8 cellular contexts compared by ENCODE assay signal in genomic region chr1:10867138-10867721, GRCh38.
DNase-seq lines count a peak whose midpoint lies in the region; ATAC-seq and TF ChIP-seq lines count a peak whose summit lies in the region.

No MANE protein-coding gene starts in this region.

- peaks cover 72% of the 10 kb centered on the region for H3K27me3 Mint-ChIP-seq in T-helper 17 cell

- H3K27ac ChIP-seq in DND-41 (ENCODE audit: low read length), result no peak overlapping the region
- no peak overlapping the region for H3K27ac ChIP-seq in spleen

- peak overlapping the region in 1 of 2 experiments; percentile 50; a peak in 2 of 4 replicates for H3K4me3 ChIP-seq in DND-41 (ENCODE audit: low read depth in 1 of 2, low read length in 2 of 2)
- peak overlapping the region; percentile 39 for H3K4me3 ChIP-seq in iPS-15b (ENCODE audit: low read depth, low read length)
- H3K4me3 ChIP-seq in spleen, result peak overlapping the region in 7 of 8 donors; percentile 9 to 68 (median 37)

- no peaks in the 10 kb centered on the region for H3K9me3 ChIP-seq in DND-41 (ENCODE audit: insufficient read depth, low read length, severe bottlenecking)
- H3K9me3 ChIP-seq in T-helper 17 cell (ENCODE audit: control insufficient read depth, low read length, poor library complexity, severe bottlenecking), result no peaks in the 10 kb centered on the region
- no peaks in the 10 kb centered on the region for H3K9me3 ChIP-seq in iPS-15b (ENCODE audit: control insufficient read depth, insufficient read depth, low read length)
- no peaks in the 10 kb centered on the region for H3K9me3 ChIP-seq in spleen

- 1 to 4% (median 2%) methylated on average over 22 to 54 of the region's 54 CpGs for WGBS in spleen, 5 donors

- H3K36me3 ChIP-seq in DND-41 (ENCODE audit: insufficient read depth, low read length) (no peaks in the 10 kb centered on the region), iPS-15b (ENCODE audit: control insufficient read depth, insufficient read depth, low read length) (no peaks in the 10 kb centered on the region), spleen (no peaks in the 10 kb centered on the region)

- TF ChIP-seq CTCF in DND-41 (IDR thresholded peaks at IDR 0.05; ENCODE audit: borderline replicate concordance, extremely low read depth, low read length, poor library complexity, severe bottlenecking) (peak; percentile 78), spleen (IDR thresholded peaks at IDR 0.05 in 8 of 11, conservative IDR thresholded peaks at IDR 0.05 in 3 of 11) (peak in 9 of 11 experiments; percentile 14 to 91 (median 77))

- H3K36me3 Mint-ChIP-seq in T-helper 17 cell (ENCODE audit: low read depth), result peaks cover 4% of the 10 kb centered on the region

- no peak overlapping the region; the same call in 1 of the 2 replicates for H2AFZ ChIP-seq in DND-41 (ENCODE audit: low read depth, low read length)

- H3K4me3 Mint-ChIP-seq in T-helper 17 cell, result peak overlapping the region; percentile 83

- H3K9ac ChIP-seq in DND-41 (ENCODE audit: low read depth, low read length) (peak overlapping the region; percentile 37; the same call in 1 of the 2 replicates), iPS-15b (ENCODE audit: low read depth, low read length) (no peak overlapping the region)

- H3K4me1 Mint-ChIP-seq in T-helper 17 cell, result peaks cover 18% of the 10 kb centered on the region

- peak; percentile 91 for ATAC-seq in DND-41 (ENCODE audit: insufficient read depth, low read depth)
- ATAC-seq in T-helper 17 cell, result peak; percentile 90
- ATAC-seq in GM18519 (IDR thresholded peaks at IDR 0.05; ENCODE audit: low FRiP score, unreplicated experiment), result no peak
- ATAC-seq in GM21737 (IDR thresholded peaks at IDR 0.05; ENCODE audit: unreplicated experiment), result no peak

- H3K27me3 ChIP-seq in DND-41 (ENCODE audit: insufficient read depth, low read length, poor library complexity), result peaks cover 55% of the 10 kb centered on the region
- peaks cover 13% of the 10 kb centered on the region for H3K27me3 ChIP-seq in iPS-15b (ENCODE audit: control insufficient read depth, insufficient read depth, low read length)
- H3K27me3 ChIP-seq in spleen (replicated peaks in 1 of 7), result peaks cover 0 to 99% (median 50%) of the 10 kb centered on the region in 7 donors

- H4K20me1 ChIP-seq in DND-41 (ENCODE audit: insufficient read depth, low read length), result peaks cover 15% of the 10 kb centered on the region; the same call in 1 of the 2 replicates

- peaks cover 11% of the 10 kb centered on the region for H3K4me1 ChIP-seq in DND-41 (ENCODE audit: insufficient read depth, low read length)
- H3K4me1 ChIP-seq in iPS-15b (ENCODE audit: control insufficient read depth, insufficient read depth, low read length), result peaks cover 3% of the 10 kb centered on the region
- peaks cover 7 to 20% (median 16%) of the 10 kb centered on the region in 6 donors for H3K4me1 ChIP-seq in spleen

- peak; percentile 53 for DNase-seq in DND-41
- peak; percentile 62 for DNase-seq in HuH-7.5 (ENCODE audit: low spot score)
- DNase-seq in T-helper 17 cell, result peak; percentile 51 to 66 (median 65)
- DNase-seq in amygdala (lab: John Stamatoyannopoulos, UW), result peak in 30 of 56 donors; percentile 12 to 71 (median 36)
- peak; percentile 85 for DNase-seq in spleen

- TF ChIP-seq POLR2A in spleen (IDR thresholded peaks at IDR 0.05), result no peak

- H3K4me2 ChIP-seq in DND-41 (ENCODE audit: insufficient read depth, low read length), result peak overlapping the region; percentile 68

- intact Hi-C loops in spleen (cut with DNase I; ENCODE audit: low total_unique reads), result loop anchor here (5.0 to 10.0 kb wide), 2 partner anchors 172 to 360 kb away; no protein-coding TSS in a partner anchor

- H3K79me2 ChIP-seq in DND-41 (ENCODE audit: insufficient read depth, low read length), result no peaks in the 10 kb centered on the region

- H3K27ac Mint-ChIP-seq in T-helper 17 cell, result no peak overlapping the region

Comparison
In these comparisons a context has a peak if more than half of its experiments do, and no peak if none do; other contexts are left out.
1. ATAC-seq: peak in DND-41 (single experiment) and T-helper 17 cell (single experiment); none in GM18519 (single experiment) and GM21737 (single experiment).
2. Peak in every context shown above with its lines, with median percentiles within 50 percentile points of each other: DNase-seq.